ENCODE assay signal across 15 cellular contexts in the genomic region with DNA sequence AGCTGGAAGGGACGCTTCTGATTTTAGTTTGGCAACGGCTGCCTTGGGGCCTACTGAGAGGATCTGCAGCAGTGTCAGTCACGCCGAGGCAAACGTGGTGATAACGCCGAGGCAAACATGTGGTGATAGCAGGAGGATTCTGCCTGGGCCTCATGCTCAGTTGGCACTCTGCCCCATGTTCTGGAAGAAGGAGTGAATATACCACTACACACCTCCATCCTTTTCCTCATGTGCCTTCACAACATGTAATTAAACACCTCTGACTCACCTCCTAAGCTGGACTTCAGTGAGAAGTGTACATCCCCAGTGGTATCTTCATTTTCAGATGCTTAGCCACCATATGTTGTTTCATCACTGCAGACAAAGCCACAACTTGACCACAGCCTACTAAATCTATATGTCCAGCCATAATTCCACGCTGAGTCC.
DNase-seq lines count a peak whose midpoint lies in the region; ATAC-seq and TF ChIP-seq lines count a peak whose summit lies in the region.
"Had no signal": no experiment of that assay in that cellular context is flagged by ENCODE, and none has a peak within 500 bp of the region (broad histone marks: within the 10 kb centered on the region; RNA-seq: fewer than 3 reads in every experiment).

No MANE protein-coding gene starts in this region.

- H3K14ac ChIP-seq in mesenchymal stem cell (ENCODE audit: low read length in 2 of 2) (peak overlapping the region in 1 of 2 experiments; percentile 88), trophoblast cell (ENCODE audit: low read length) (no peak overlapping the region)

- H4K8ac ChIP-seq in mesenchymal stem cell (ENCODE audit: low read length) (peak overlapping the region; percentile 58), trophoblast cell (ENCODE audit: low read depth, low read length) (no peak overlapping the region)

- H3K9ac ChIP-seq in mesenchymal stem cell (ENCODE audit: low read length) (no peak overlapping the region), trophoblast cell (ENCODE audit: low read length) (no peak overlapping the region)

- H4K91ac ChIP-seq in mesenchymal stem cell (ENCODE audit: low read length) (peak overlapping the region; percentile 53), trophoblast cell (ENCODE audit: low read depth, low read length) (no peak overlapping the region)

- DNase-seq in BE2C (peak; percentile 26), NCI-H1694 (lab: John Stamatoyannopoulos, UW) (peak; percentile 18), dermis blood vessel endothelial cell (peak; percentile 45), mesenchymal stem cell (peak; percentile 69), trophoblast cell (no peak), SHP77 treated with DMSO at 0.1 percent for 48 hours (lab: John Stamatoyannopoulos, UW) (no peak)
- DNase-seq in activated naive CD4-positive, alpha-beta T cell treated with anti-CD3 and anti-CD28 coated beads, Interleukin-2, amount 50 U/mL, for 72 hours (ENCODE audit: low spot score in 2 of 2) = no peak
- DNase-seq in stimulated activated CD4-positive, alpha-beta T cell treated with anti-CD3 and anti-CD28 coated beads, Interleukin-1b, Interleukin-23, amount 100 ng/mL, for 48 hours = no peak
- DNase-seq: activated effector memory CD4-positive, alpha-beta T cell treated with anti-CD3 and anti-CD28 coated beads, Interleukin-2, amount 50 U/mL, for 16 hours; NCI-H2029 treated with DMSO at 0.1 percent for 48 hours; SHP77; stimulated activated CD4-positive, alpha-beta T cell treated with anti-CD3 and anti-CD28 coated beads, Interleukin-4, amount 100 ng/mL, for 4 hours; substantia nigra had no signal

- H3K79me1 ChIP-seq in mesenchymal stem cell (replicated peaks; ENCODE audit: low read length, poor library complexity, severe bottlenecking) = no peaks in the 10 kb centered on the region
- no peaks in the 10 kb centered on the region for H3K79me1 ChIP-seq in trophoblast cell (ENCODE audit: low read length)

- no peak overlapping the region for H2BK5ac ChIP-seq in mesenchymal stem cell (ENCODE audit: low read depth, low read length, poor library complexity, severe bottlenecking)
- no peak overlapping the region for H2BK5ac ChIP-seq in trophoblast cell (ENCODE audit: low read depth, low read length, poor library complexity)

- H2BK15ac ChIP-seq in mesenchymal stem cell (ENCODE audit: low read depth, poor library complexity, severe bottlenecking) = no peak overlapping the region

- peaks cover 5 to 16% of the 10 kb centered on the region in 2 donors for H3K9me3 Mint-ChIP-seq in activated naive CD4-positive, alpha-beta T cell treated with anti-CD3 and anti-CD28 coated beads, Interleukin-2, amount 50 U/mL, for 72 hours
- H3K9me3 Mint-ChIP-seq: dendritic cell treated with granulocyte-macrophage colony-stimulating factor and Interleukin-4, amounts not matched to agents 40 ng/mL and 50 ng/mL, for 4 days had no signal

- ATAC-seq in activated naive CD4-positive, alpha-beta T cell treated with anti-CD3 and anti-CD28 coated beads, Interleukin-2, amount 50 U/mL, for 72 hours = no peak

- peak overlapping the region; percentile 6 to 100 for H2BK12ac ChIP-seq in mesenchymal stem cell (ENCODE audit: low read length in 2 of 2)
- H2BK12ac ChIP-seq in trophoblast cell (ENCODE audit: low read length) = no peak overlapping the region

- H3K9me3 ChIP-seq in BE2C = no peaks in the 10 kb centered on the region; the same call in none of the 2 replicates
- no peaks in the 10 kb centered on the region for H3K9me3 ChIP-seq in mesenchymal stem cell (ENCODE audit: control insufficient read depth, low read length)
- H3K9me3 ChIP-seq in trophoblast cell (ENCODE audit: insufficient read depth, low read depth, low read length) = no peaks in the 10 kb centered on the region
- H3K9me3 ChIP-seq: neutrophil had no signal

- no peak overlapping the region for H3K4me2 ChIP-seq in mesenchymal stem cell (ENCODE audit: low read length, poor library complexity, severe bottlenecking)
- H3K4me2 ChIP-seq in trophoblast cell (ENCODE audit: low read length) = no peak overlapping the region

- peak overlapping the region; percentile 49 to 95 for H3K18ac ChIP-seq in mesenchymal stem cell (ENCODE audit: low read depth in 1 of 2, low read length in 2 of 2)
- H3K18ac ChIP-seq in trophoblast cell (ENCODE audit: low read length) = no peak overlapping the region

- peaks cover 6% of the 10 kb centered on the region for H3K4me1 ChIP-seq in BE2C
- no peaks in the 10 kb centered on the region for H3K4me1 ChIP-seq in mesenchymal stem cell (ENCODE audit: control insufficient read depth, insufficient read depth, low read depth, low read length)
- no peaks in the 10 kb centered on the region for H3K4me1 ChIP-seq in trophoblast cell (ENCODE audit: control insufficient read depth in 1 of 2, insufficient read depth in 2 of 2, low read length in 2 of 2)

- WGBS in mesenchymal stem cell = 77% methylated on average over 8 of the region's 8 CpGs
- no CpG with 5 or more reads among the region's 8 CpGs for WGBS in trophoblast cell (ENCODE audit: extremely low coverage, insufficient coverage, insufficient read length)

- no peaks in the 10 kb centered on the region for H3K36me3 ChIP-seq in BE2C
- no peaks in the 10 kb centered on the region for H3K36me3 ChIP-seq in mesenchymal stem cell (ENCODE audit: control insufficient read depth in 1 of 2, insufficient read depth in 2 of 2, low read depth in 1 of 2, low read length in 2 of 2)
- no peaks in the 10 kb centered on the region for H3K36me3 ChIP-seq in trophoblast cell (ENCODE audit: control insufficient read depth in 1 of 2, insufficient read depth in 2 of 2, low read length in 2 of 2)
- H3K36me3 ChIP-seq: neutrophil had no signal

- H3K36me3 Mint-ChIP-seq in activated naive CD4-positive, alpha-beta T cell treated with anti-CD3 and anti-CD28 coated beads, Interleukin-2, amount 50 U/mL, for 72 hours = no peaks in the 10 kb centered on the region

- TF ChIP-seq CTCF in BE2C (IDR thresholded peaks at IDR 0.05; ENCODE audit: low read depth, low read length) = no peak

- no peak overlapping the region for H2BK120ac ChIP-seq in mesenchymal stem cell (ENCODE audit: low read depth, low read length)
- H2BK120ac ChIP-seq in trophoblast cell (ENCODE audit: insufficient read depth, low read length, poor library complexity) = no peak overlapping the region

- peak overlapping the region; percentile 49 to 92 for H3K4ac ChIP-seq in mesenchymal stem cell (ENCODE audit: low read depth in 1 of 2, low read length in 2 of 2)
- H3K4ac ChIP-seq in trophoblast cell (ENCODE audit: low read depth, low read length) = no peak overlapping the region

- no peak overlapping the region for H4K12ac ChIP-seq in trophoblast cell (ENCODE audit: low read depth, low read length)

- H3K23ac ChIP-seq in mesenchymal stem cell (ENCODE audit: low read length in 2 of 2) (no peak overlapping the region), trophoblast cell (ENCODE audit: low read length) (no peak overlapping the region)

- H3K4me3 ChIP-seq in BE2C (ENCODE audit: low read depth, low read length) (no peak overlapping the region), mesenchymal stem cell (ENCODE audit: insufficient read depth in 1 of 2, low read depth in 1 of 2, low read length in 2 of 2) (no peak overlapping the region), trophoblast cell (ENCODE audit: low read depth, low read length) (no peak overlapping the region)

- no peak overlapping the region for H3K27ac ChIP-seq in mesenchymal stem cell (ENCODE audit: low read length, poor library complexity, severe bottlenecking)
- no peak overlapping the region for H3K27ac ChIP-seq in trophoblast cell (ENCODE audit: low read depth, low read length)
- H3K27ac ChIP-seq: neutrophil had no signal

- H3K79me2 ChIP-seq in trophoblast cell (ENCODE audit: control insufficient read depth, insufficient read depth, low read length, poor library complexity) = no peaks in the 10 kb centered on the region

- H2AFZ ChIP-seq in mesenchymal stem cell (ENCODE audit: low read depth, low read length) (peak overlapping the region; percentile 42), trophoblast cell (ENCODE audit: insufficient read depth, low read length, poor library complexity) (no peak overlapping the region)

- no peaks in the 10 kb centered on the region for H3K27me3 ChIP-seq in BE2C
- H3K27me3 ChIP-seq in mesenchymal stem cell (ENCODE audit: control insufficient read depth in 1 of 2, insufficient read depth in 1 of 2, low read length in 2 of 2) = no peaks in the 10 kb centered on the region
- no peaks in the 10 kb centered on the region for H3K27me3 ChIP-seq in trophoblast cell (ENCODE audit: insufficient read depth, low read length)
- H3K27me3 ChIP-seq: neutrophil had no signal

- H2AK5ac ChIP-seq in mesenchymal stem cell (ENCODE audit: low read length, severe bottlenecking) (no peak overlapping the region), trophoblast cell (ENCODE audit: low read length) (no peak overlapping the region)

- no peak overlapping the region for H3K27ac Mint-ChIP-seq in activated naive CD4-positive, alpha-beta T cell treated with anti-CD3 and anti-CD28 coated beads, Interleukin-2, amount 50 U/mL, for 72 hours
- H3K27ac Mint-ChIP-seq: dendritic cell treated with granulocyte-macrophage colony-stimulating factor and Interleukin-4, amounts not matched to agents 40 ng/mL and 50 ng/mL, for 4 days had no signal

Comparison
In these comparisons a context has a peak if more than half of its experiments do, and no peak if none do; other contexts are left out.
1. DNase-seq: peak in BE2C (single experiment), NCI-H1694 (single experiment), dermis blood vessel endothelial cell (single experiment) and mesenchymal stem cell (single experiment); none in activated naive CD4-positive, alpha-beta T cell treated with anti-CD3 and anti-CD28 coated beads, Interleukin-2, amount 50 U/mL, for 72 hours (0 of 2), trophoblast cell (0 of 2), stimulated activated CD4-positive, alpha-beta T cell treated with anti-CD3 and anti-CD28 coated beads, Interleukin-1b, Interleukin-23, amount 100 ng/mL, for 48 hours (single experiment) and SHP77 treated with DMSO at 0.1 percent for 48 hours (single experiment).